Comparison of ENCODE assay signal across 29 cellular contexts in the genomic region with DNA sequence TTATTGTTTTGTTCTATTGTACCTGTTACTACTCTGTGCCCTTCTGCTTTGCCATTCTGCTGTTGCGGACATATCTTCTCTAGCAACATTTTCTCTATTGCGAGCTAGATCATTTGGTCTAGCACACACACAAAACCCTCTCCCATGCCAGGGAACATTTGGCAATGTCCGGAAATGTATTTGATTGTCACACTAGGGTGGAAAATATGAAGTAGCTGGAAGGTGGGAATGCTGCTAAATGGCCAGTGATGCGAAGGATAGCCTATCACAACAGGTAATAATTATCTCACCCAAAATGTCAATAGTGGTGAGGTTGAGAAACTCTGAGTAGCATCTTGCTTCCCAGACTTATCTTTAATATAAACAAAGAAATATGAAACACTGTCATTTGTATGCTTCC.
"Had no signal": no experiment of that assay in that cellular context is flagged by ENCODE, and none has a peak within 500 bp of the region (broad histone marks: within the 10 kb centered on the region; RNA-seq: fewer than 3 reads in every experiment).

No MANE protein-coding gene starts in this region.

- H3K4me3 ChIP-seq: adrenal gland, ascending aorta, body of pancreas, breast epithelium, cardiac muscle cell had no signal

- H3K36me3 ChIP-seq: adrenal gland, ascending aorta, brain microvascular endothelial cell, breast epithelium, cardiac muscle cell had no signal

- H3K27ac ChIP-seq: adrenal gland, ascending aorta, body of pancreas, brain microvascular endothelial cell, breast epithelium, cardiac muscle cell had no signal

- H3K4me1 ChIP-seq: adrenal gland, ascending aorta, body of pancreas, breast epithelium had no signal

- H3K9me3 ChIP-seq: ascending aorta had no signal

- H3K27me3 ChIP-seq: adrenal gland, ascending aorta, body of pancreas, brain microvascular endothelial cell, breast epithelium, cardiac muscle cell had no signal

- DNase-seq: activated effector memory CD4-positive, alpha-beta T cell treated with anti-CD3 and anti-CD28 coated beads, Interleukin-2, amount 50 U/mL, for 16 hours; activated effector memory CD4-positive, alpha-beta T cell treated with Interleukin-2 at 50 U/mL for 16 hours; activated gamma-delta T cell; activated gamma-delta T cell treated with Interleukin-2 at 50 U/mL for 16 hours; activated naive CD4-positive, alpha-beta T cell; activated naive CD4-positive, alpha-beta T cell treated with anti-CD3 and anti-CD28 coated beads for 36 hours; activated naive CD4-positive, alpha-beta T cell treated with anti-CD3 and anti-CD28 coated beads, Interleukin-2, amount 10 ng/mL, durations not matched to agents 7 days and 5 days; activated naive CD4-positive, alpha-beta T cell treated with anti-CD3 and anti-CD28 coated beads, Interleukin-2, amount 50 U/mL, for 16 hours; activated naive CD4-positive, alpha-beta T cell treated with Interleukin-2 at 50 U/mL for 16 hours; activated naive CD8-positive, alpha-beta T cell treated with anti-CD3 and anti-CD28 coated beads for 36 hours; activated naive CD8-positive, alpha-beta T cell treated with anti-CD3 and anti-CD28 coated beads, Interleukin-2, amount 10 ng/mL, durations not matched to agents 7 days and 5 days; activated naive CD8-positive, alpha-beta T cell treated with anti-CD3 and anti-CD28 coated beads, Interleukin-2, amount 50 U/mL, for 24 hours; activated T-cell treated with anti-CD3 and anti-CD28 coated beads, Interleukin-2, amount 50 U/mL, for 1 hour; activated T-cell treated with anti-CD3 and anti-CD28 coated beads, Interleukin-2, amount 50 U/mL, for 24 hours; activated T-cell treated with anti-CD3 and anti-CD28 coated beads, Interleukin-2, amount 50 U/mL, for 4 hours; activated T-cell treated with anti-CD3 and anti-CD28 coated beads, Interleukin-2, amount 50 U/mL, for 48 hours; activated T-cell treated with anti-CD3 and anti-CD28 coated beads, Interleukin-2, amount 50 U/mL, for 72 hours; adrenal gland; amniotic stem cell; amygdala; aorta; body of pancreas; brain microvascular endothelial cell; caudate nucleus; central memory CD4-positive, alpha-beta T cell; cerebellar nuclear complex had no signal
